Comparison of ENCODE assay signal across 27 cellular contexts in genomic region chr14:76446921-76447320, GRCh38.
"Had no signal": no experiment of that assay in that cellular context is flagged by ENCODE, and none has a peak within 500 bp of the region (broad histone marks: within the 10 kb centered on the region; RNA-seq: fewer than 3 reads in every experiment).

No MANE protein-coding gene starts in this region.

- H3K4me3 ChIP-seq: ascending aorta, breast epithelium, cardiac muscle cell, colonic mucosa, esophagus squamous epithelium, gastroesophageal sphincter, heart right ventricle, hepatocyte had no signal

- H3K4me2 ChIP-seq: hepatocyte had no signal

- FAIRE-seq: endometrium, endothelial cell of umbilical vein had no signal

- H3K4me1 ChIP-seq: ascending aorta, breast epithelium, colonic mucosa, esophagus squamous epithelium, gastroesophageal sphincter, heart right ventricle had no signal

- H3K79me2 ChIP-seq: hepatocyte had no signal

- H3K9me3 ChIP-seq: ascending aorta, breast epithelium, colonic mucosa, esophagus squamous epithelium, gastroesophageal sphincter, heart right ventricle had no signal

- DNase-seq: activated B cell treated with CpG ODN at 0.5 μM for 24 hours; activated CD4-positive, alpha-beta T cell treated with anti-CD3 and anti-CD28 coated beads for 48 hours; activated CD4-positive, alpha-beta T cell treated with anti-CD3 and anti-CD28 coated beads, Interleukin-2, amount 50 U/mL, for 1 hour; activated CD4-positive, alpha-beta T cell treated with anti-CD3 and anti-CD28 coated beads, Interleukin-2, amount 50 U/mL, for 48 hours; activated CD8-positive, alpha-beta memory T cell treated with anti-CD3 and anti-CD28 coated beads for 24 hours; activated CD8-positive, alpha-beta T cell treated with anti-CD3 and anti-CD28 coated beads for 36 hours; activated effector memory CD4-positive, alpha-beta T cell treated with anti-CD3 and anti-CD28 coated beads, Interleukin-2, amount 50 U/mL, for 16 hours; activated naive CD4-positive, alpha-beta T cell treated with anti-CD3 and anti-CD28 coated beads for 36 hours; activated naive CD8-positive, alpha-beta T cell treated with anti-CD3 and anti-CD28 coated beads, Interleukin-2, amount 10 ng/mL, durations not matched to agents 7 days and 5 days; activated T-cell treated with anti-CD3 and anti-CD28 coated beads, Interleukin-2, amount 50 U/mL, for 4 hours; central memory CD4-positive, alpha-beta T cell; cerebellar nuclear complex; colonic mucosa; effector CD8-positive, alpha-beta T cell; esophagus squamous epithelium; foreskin melanocyte; heart right ventricle; T1000; WERI-Rb-1 had no signal

- H3K36me3 ChIP-seq: ascending aorta, breast epithelium, cardiac muscle cell, colonic mucosa, esophagus squamous epithelium, gastroesophageal sphincter, heart right ventricle, WERI-Rb-1 had no signal

- H3K27ac ChIP-seq: ascending aorta, breast epithelium, cardiac muscle cell, colonic mucosa, epithelial cell of prostate, esophagus squamous epithelium, gastroesophageal sphincter, heart right ventricle, hepatocyte, WERI-Rb-1 had no signal

- H2AFZ ChIP-seq: hepatocyte had no signal

- H3K27me3 ChIP-seq: ascending aorta, breast epithelium, cardiac muscle cell, colonic mucosa, gastroesophageal sphincter, heart right ventricle had no signal
